Comparison of ENCODE assay signal across 8 cellular contexts in the genomic region with DNA sequence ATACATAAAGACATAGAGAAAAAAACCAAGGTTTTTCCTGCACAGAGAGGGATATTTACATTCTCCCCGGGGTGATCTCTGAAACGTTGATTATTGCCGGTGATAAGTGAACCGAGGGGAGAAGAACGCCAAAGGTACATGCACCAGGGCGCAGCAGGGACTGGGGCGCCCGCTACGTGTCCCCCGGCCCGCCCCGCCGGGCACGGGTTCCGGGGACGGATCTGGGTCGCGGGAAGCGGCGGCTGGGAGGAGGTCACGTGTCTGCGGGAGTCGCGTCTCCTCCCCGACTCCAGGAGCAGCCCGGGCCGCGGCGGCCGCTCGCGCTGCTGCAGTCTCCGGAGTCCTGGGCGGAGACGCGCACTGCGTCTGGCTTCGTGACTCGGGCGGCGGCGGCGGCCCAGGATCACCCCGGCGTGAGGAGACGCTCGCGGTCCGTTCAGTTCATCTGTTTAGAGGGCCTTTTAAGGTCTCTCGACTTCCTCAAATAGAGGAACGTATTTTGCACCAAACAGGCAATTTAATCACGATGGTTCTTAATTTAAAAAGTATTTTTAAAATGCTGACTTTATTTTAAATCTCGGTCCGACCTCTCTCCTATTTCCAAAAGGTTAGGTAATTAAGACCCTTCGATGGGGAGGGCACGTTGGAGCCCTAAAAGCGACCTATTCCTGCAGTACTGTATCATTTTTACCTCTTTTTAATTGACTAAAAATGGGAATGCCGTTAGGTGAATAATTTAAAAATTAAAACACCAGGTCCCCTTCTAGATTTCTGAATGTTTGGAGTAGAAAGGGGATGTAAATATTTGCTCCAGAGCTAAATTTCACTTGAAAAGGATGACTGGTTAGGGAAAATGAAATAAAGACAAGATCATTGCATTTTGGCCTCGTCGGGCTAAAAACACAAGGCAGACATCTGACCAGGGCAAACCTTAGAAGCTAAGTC. TPM values are rescaled to one million over a fixed set of nuclear protein-coding genes. Genes with fewer than 3 reads are reported as not detected.
DNase-seq lines count a peak whose midpoint lies in the region; ATAC-seq, FAIRE-seq and TF ChIP-seq lines count a peak whose summit lies in the region.

No MANE protein-coding gene starts in this region.

- H3K4me1 Mint-ChIP-seq in activated T-helper 1 cell treated with anti-CD3 and anti-CD28 coated beads, Interleukin-12 subunit alpha, Interleukin-12 subunit beta, Interleukin-2, Interleukin-4 antibody, amounts not matched to agents 30 ng/mL and 10 ng/mL and 1 ng/mL, durations not matched to agents 14 hours and 24 hours and 36 hours (ENCODE audit: low read depth): peaks cover 36% of the 10 kb centered on the region
- peaks cover 7% of the 10 kb centered on the region for H3K4me1 Mint-ChIP-seq in type B pancreatic cell (ENCODE audit: unreplicated experiment)

- H3K27me3 Mint-ChIP-seq in activated T-helper 1 cell treated with anti-CD3 and anti-CD28 coated beads, Interleukin-12 subunit alpha, Interleukin-12 subunit beta, Interleukin-2, Interleukin-4 antibody, amounts not matched to agents 30 ng/mL and 10 ng/mL and 1 ng/mL, durations not matched to agents 14 hours and 24 hours and 36 hours (ENCODE audit: insufficient read depth): peaks cover 71% of the 10 kb centered on the region
- H3K27me3 Mint-ChIP-seq in type B pancreatic cell: peaks cover 94% of the 10 kb centered on the region

- DNase-seq in A549 (ENCODE audit: low read depth in 1 of 2, low spot score in 1 of 2) (peak; percentile 78 to 80), GM12864 (ENCODE audit: low read depth) (no peak), NCI-H446 treated with DMSO at 0.1 percent for 48 hours (lab: John Stamatoyannopoulos, UW) (peak; percentile 52), fibroblast of the aortic adventitia (ENCODE audit: low read depth) (peak; percentile 73), myocyte (ENCODE audit: low read depth) (peak; percentile 89), type B pancreatic cell (ENCODE audit: extremely low spot score, unreplicated experiment) (peak; percentile 82)
- DNase-seq in activated T-helper 1 cell treated with anti-CD3 and anti-CD28 coated beads, Interleukin-12 subunit alpha, Interleukin-12 subunit beta, Interleukin-2, Interleukin-4 antibody, amounts not matched to agents 30 ng/mL and 10 ng/mL and 1 ng/mL, durations not matched to agents 14 hours and 24 hours and 36 hours (ENCODE audit: low spot score): peak; percentile 6

- TF ChIP-seq POLR2A in A549 (IDR thresholded peaks at IDR 0.05; ENCODE audit: low read length): no peak

- H3K4me2 ChIP-seq in A549: peak overlapping the region; percentile 99

- WGBS in A549 (ENCODE audit: missing lambda C conversion rate): 13% methylated on average over 39 of the region's 60 CpGs

- H3K4me1 ChIP-seq in A549: peaks cover 17% of the 10 kb centered on the region

- TF ChIP-seq CTCF in A549 (IDR thresholded peaks at IDR 0.05) (no peak; the same call in 2 of the 3 replicates), GM12864 (IDR thresholded peaks at IDR 0.05; ENCODE audit: low read depth, low read length, missing control alignments) (no peak), fibroblast of the aortic adventitia (IDR thresholded peaks at IDR 0.05; ENCODE audit: insufficient read depth, low read length) (no peak), type B pancreatic cell (conservative IDR thresholded peaks at IDR 0.05) (no peak)

- CTCF ChIA-PET in A549 (lab: Yijun Ruan, JAX): interaction anchor here (0.9 to 1.8 kb wide), 6 partner anchors 17 to 526 kb away, joined by 3 to 4 read pairs (median 4); no protein-coding TSS in a partner anchor

- peak; percentile 61 to 84 for ATAC-seq in A549
- ATAC-seq in HG02870 (IDR thresholded peaks at IDR 0.05; ENCODE audit: unreplicated experiment): peak; percentile 26

- peak overlapping the region; percentile 81 for H3K4me3 Mint-ChIP-seq in activated T-helper 1 cell treated with anti-CD3 and anti-CD28 coated beads, Interleukin-12 subunit alpha, Interleukin-12 subunit beta, Interleukin-2, Interleukin-4 antibody, amounts not matched to agents 30 ng/mL and 10 ng/mL and 1 ng/mL, durations not matched to agents 14 hours and 24 hours and 36 hours
- peak overlapping the region; percentile 94 for H3K4me3 Mint-ChIP-seq in type B pancreatic cell

- H3K36me3 Mint-ChIP-seq in activated T-helper 1 cell treated with anti-CD3 and anti-CD28 coated beads, Interleukin-12 subunit alpha, Interleukin-12 subunit beta, Interleukin-2, Interleukin-4 antibody, amounts not matched to agents 30 ng/mL and 10 ng/mL and 1 ng/mL, durations not matched to agents 14 hours and 24 hours and 36 hours (ENCODE audit: low read depth): peaks cover 1% of the 10 kb centered on the region
- H3K36me3 Mint-ChIP-seq in type B pancreatic cell: peaks cover 9% of the 10 kb centered on the region

- no peak for FAIRE-seq in A549 (lab: Jason Lieb, UNC)

- TF ChIP-seq RAD21 in A549 (conservative IDR thresholded peaks at IDR 0.05 in 1 of 2, IDR thresholded peaks at IDR 0.05 in 1 of 2): no peak; a peak in 2 of 5 replicates

- H3K9me3 ChIP-seq in A549: no peaks in the 10 kb centered on the region

- POLR2A ChIA-PET in A549 (lab: Yijun Ruan, JAX): interaction anchor here (4.7 kb wide), 1 partner anchor 148 kb away, joined by 28 read pairs; no protein-coding TSS in a partner anchor

- H3K4me3 ChIP-seq in A549: peak overlapping the region; percentile 73
- peak overlapping the region; percentile 58 for H3K4me3 ChIP-seq in GM12864 (ENCODE audit: low read depth, low read length)
- H3K4me3 ChIP-seq in fibroblast of the aortic adventitia (ENCODE audit: low read depth, low read length): peak overlapping the region; percentile 78

- no peaks in the 10 kb centered on the region for H3K9me3 Mint-ChIP-seq in activated T-helper 1 cell treated with anti-CD3 and anti-CD28 coated beads, Interleukin-12 subunit alpha, Interleukin-12 subunit beta, Interleukin-2, Interleukin-4 antibody, amounts not matched to agents 30 ng/mL and 10 ng/mL and 1 ng/mL, durations not matched to agents 14 hours and 24 hours and 36 hours
- no peaks in the 10 kb centered on the region for H3K9me3 Mint-ChIP-seq in type B pancreatic cell

- intact Hi-C loops in activated T-helper 1 cell treated with anti-CD3 and anti-CD28 coated beads, Interleukin-12 subunit alpha, Interleukin-12 subunit beta, Interleukin-2, Interleukin-4 antibody, amounts not matched to agents 30 ng/mL and 10 ng/mL and 1 ng/mL, durations not matched to agents 14 hours and 24 hours and 36 hours (cut with micrococcal nuclease): loop anchor here (5.0 to 10.0 kb wide), 3 partner anchors 346 to 1848 kb away; a partner anchor contains a TSS

- H3K27ac ChIP-seq in A549: peak overlapping the region; percentile 71 to 78

- no peak for TF ChIP-seq EP300 in A549 (IDR thresholded peaks at IDR 0.05)

- no peak overlapping the region for H3K27ac Mint-ChIP-seq in activated T-helper 1 cell treated with anti-CD3 and anti-CD28 coated beads, Interleukin-12 subunit alpha, Interleukin-12 subunit beta, Interleukin-2, Interleukin-4 antibody, amounts not matched to agents 30 ng/mL and 10 ng/mL and 1 ng/mL, durations not matched to agents 14 hours and 24 hours and 36 hours
- H3K27ac Mint-ChIP-seq in type B pancreatic cell: peak overlapping the region; percentile 91

TF ChIP-seq in A549, 52 proteins besides CTCF, POLR2A, EP300 and RAD21 (continues in another document):
- TF ChIP-seq POLR2AphosphoS2 (conservative IDR thresholded peaks at IDR 0.05; ENCODE audit: low read length) (no peak), CBX8 (IDR thresholded peaks at IDR 0.05) (peak; percentile 79), SMC3 (IDR thresholded peaks at IDR 0.05) (peak; percentile 15; the same call in 1 of the 3 replicates)
- TF ChIP-seq, protein P1, sequence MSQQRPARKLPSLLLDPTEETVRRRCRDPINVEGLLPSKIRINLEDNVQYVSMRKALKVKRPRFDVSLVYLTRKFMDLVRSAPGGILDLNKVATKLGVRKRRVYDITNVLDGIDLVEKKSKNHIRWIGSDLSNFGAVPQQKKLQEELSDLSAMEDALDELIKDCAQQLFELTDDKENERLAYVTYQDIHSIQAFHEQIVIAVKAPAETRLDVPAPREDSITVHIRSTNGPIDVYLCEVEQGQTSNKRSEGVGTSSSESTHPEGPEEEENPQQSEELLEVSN (IDR thresholded peaks at IDR 0.05; ENCODE audit: borderline replicate concordance, low read depth): 0 out of 2 replicates have a peak, but pooled peaks have one; percentile 7
- TF ChIP-seq, protein P2, sequence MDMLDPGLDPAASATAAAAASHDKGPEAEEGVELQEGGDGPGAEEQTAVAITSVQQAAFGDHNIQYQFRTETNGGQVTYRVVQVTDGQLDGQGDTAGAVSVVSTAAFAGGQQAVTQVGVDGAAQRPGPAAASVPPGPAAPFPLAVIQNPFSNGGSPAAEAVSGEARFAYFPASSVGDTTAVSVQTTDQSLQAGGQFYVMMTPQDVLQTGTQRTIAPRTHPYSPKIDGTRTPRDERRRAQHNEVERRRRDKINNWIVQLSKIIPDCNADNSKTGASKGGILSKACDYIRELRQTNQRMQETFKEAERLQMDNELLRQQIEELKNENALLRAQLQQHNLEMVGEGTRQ (IDR thresholded peaks at IDR 0.05): peak; percentile 85
- TF ChIP-seq, protein P3, sequence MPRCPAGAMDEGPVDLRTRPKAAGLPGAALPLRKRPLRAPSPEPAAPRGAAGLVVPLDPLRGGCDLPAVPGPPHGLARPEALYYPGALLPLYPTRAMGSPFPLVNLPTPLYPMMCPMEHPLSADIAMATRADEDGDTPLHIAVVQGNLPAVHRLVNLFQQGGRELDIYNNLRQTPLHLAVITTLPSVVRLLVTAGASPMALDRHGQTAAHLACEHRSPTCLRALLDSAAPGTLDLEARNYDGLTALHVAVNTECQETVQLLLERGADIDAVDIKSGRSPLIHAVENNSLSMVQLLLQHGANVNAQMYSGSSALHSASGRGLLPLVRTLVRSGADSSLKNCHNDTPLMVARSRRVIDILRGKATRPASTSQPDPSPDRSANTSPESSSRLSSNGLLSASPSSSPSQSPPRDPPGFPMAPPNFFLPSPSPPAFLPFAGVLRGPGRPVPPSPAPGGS (IDR thresholded peaks at IDR 0.05): 0 out of 3 replicates have a peak, but pooled peaks have one; percentile 12

RNA-seq across cellular contexts. Expression of a gene that starts 1.8 kb away (rescaled TPM):
- 0.22 and 0.41 TPM in 2 replicates for polyA plus RNA-seq in A549 (2011; rRNA removed)
- 0.09 and 0.17 TPM in 2 replicates for polyA plus RNA-seq in A549 (2012; cell fraction: cytosol; rRNA removed)
- polyA plus RNA-seq in A549 (2012; cell fraction: nucleus; rRNA removed): 0.32 and 0.42 TPM in 2 replicates
- polyA plus RNA-seq in A549 (2017; fragmentation: RNase III; extraction: RNeasy Plus Mini Kit Qiagen cat#74134 plus additional on column Dnase treatment): 0.52 to 1.1 TPM (median 0.81 TPM) in 3 replicates
- not detected in 2 replicates for polyA minus RNA-seq in A549 (2011; rRNA and poly(A)+ RNA removed)
- not detected in 2 replicates for total RNA-seq in activated T-helper 1 cell treated with anti-CD3 and anti-CD28 coated beads, Interleukin-12 subunit alpha, Interleukin-12 subunit beta, Interleukin-2, Interleukin-4 antibody, amounts not matched to agents 30 ng/mL and 10 ng/mL and 1 ng/mL, durations not matched to agents 14 hours and 24 hours and 36 hours
- total RNA-seq in fibroblast of the aortic adventitia (ENCODE audit: low replicate concordance): 2.3 and 9.2 TPM in 2 replicates
- total RNA-seq in myocyte: 5.9 and 6.3 TPM in 2 replicates
- 14.5 TPM for polyA plus RNA-seq in myocyte (2012)
- total RNA-seq in type B pancreatic cell (ENCODE audit: low replicate concordance): 5.8 and 12.5 TPM in 2 replicates
